In the genomic region with DNA sequence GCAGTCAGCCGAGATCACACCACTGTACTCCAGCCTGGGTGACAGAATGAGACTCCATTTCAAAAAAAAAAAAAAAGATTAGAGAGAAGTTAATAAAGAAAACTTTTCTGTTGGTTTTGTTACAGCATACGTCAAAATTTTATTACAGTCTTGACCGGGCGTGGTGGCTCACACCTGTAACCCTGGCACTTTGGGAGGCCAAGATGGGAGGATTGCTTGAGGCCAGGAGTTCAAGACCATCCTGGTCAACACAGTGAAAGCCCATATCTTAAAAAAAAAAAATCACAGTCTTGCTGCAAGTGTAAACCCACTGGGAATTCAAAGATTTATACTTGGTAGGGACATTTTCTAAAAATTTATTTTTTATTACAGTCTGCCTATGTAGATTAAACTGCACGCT, we compare ENCODE assay signal across 34 cellular contexts.
"Had no signal": no experiment of that assay in that cellular context is flagged by ENCODE, and none has a peak within 500 bp of the region (broad histone marks: within the 10 kb centered on the region; RNA-seq: fewer than 3 reads in every experiment).

No MANE protein-coding gene starts in this region.

- H3K9me3 Mint-ChIP-seq: activated B cell treated with CpG ODN at 0.5 μM for 24 hours; activated CD8-positive, alpha-beta T cell treated with anti-CD3 and anti-CD28 coated beads for 36 hours; activated T-cell treated with anti-CD3 and anti-CD28 coated beads, Interleukin-2, amount 50 U/mL, for 4 hours; activated T-helper 17 cell treated with anti-CD3 and anti-CD28 coated beads, Interleukin-2, amount 50 U/mL, for 72 hours; brain; dendritic cell treated with granulocyte-macrophage colony-stimulating factor and Interleukin-4, amounts not matched to agents 40 ng/mL and 50 ng/mL, for 4 days; effector memory CD8-positive, alpha-beta T cell; T-helper 2 cell treated with Interferon-gamma antibody and Interleukin-4, amounts not matched to agents 5 μg/mL and 100 μg/mL, for 36 hours had no signal

- H3K27ac Mint-ChIP-seq: activated B cell treated with CpG ODN at 0.5 μM for 24 hours; activated CD8-positive, alpha-beta T cell treated with anti-CD3 and anti-CD28 coated beads for 36 hours; activated naive CD8-positive, alpha-beta T cell; activated T-helper 17 cell treated with anti-CD3 and anti-CD28 coated beads, Interleukin-2, amount 50 U/mL, for 72 hours; dendritic cell treated with granulocyte-macrophage colony-stimulating factor and Interleukin-4, amounts not matched to agents 40 ng/mL and 50 ng/mL, for 4 days; effector memory CD8-positive, alpha-beta T cell; T-helper 17 cell; T-helper 2 cell treated with Interferon-gamma antibody and Interleukin-4, amounts not matched to agents 5 μg/mL and 100 μg/mL, for 36 hours had no signal

- H3K36me3 Mint-ChIP-seq: activated naive CD8-positive, alpha-beta T cell had no signal

- H3K4me3 Mint-ChIP-seq: activated B cell treated with CpG ODN at 0.5 μM for 24 hours; activated CD8-positive, alpha-beta T cell treated with anti-CD3 and anti-CD28 coated beads for 36 hours; activated naive CD8-positive, alpha-beta T cell; activated T-cell treated with anti-CD3 and anti-CD28 coated beads, Interleukin-2, amount 50 U/mL, for 4 hours; activated T-helper 17 cell treated with anti-CD3 and anti-CD28 coated beads, Interleukin-2, amount 50 U/mL, for 72 hours; brain; dendritic cell treated with granulocyte-macrophage colony-stimulating factor and Interleukin-4, amounts not matched to agents 40 ng/mL and 50 ng/mL, for 4 days; effector memory CD8-positive, alpha-beta T cell; T-helper 17 cell; T-helper 2 cell treated with Interferon-gamma antibody and Interleukin-4, amounts not matched to agents 5 μg/mL and 100 μg/mL, for 36 hours had no signal

- H3K36me3 ChIP-seq: breast epithelium, cardiac muscle cell had no signal

- H3K4me1 ChIP-seq: breast epithelium had no signal

- DNase-seq: activated B cell treated with CpG ODN at 0.5 μM for 24 hours; activated CD4-positive, alpha-beta T cell treated with anti-CD3 and anti-CD28 coated beads for 48 hours; activated CD4-positive, alpha-beta T cell treated with anti-CD3 and anti-CD28 coated beads, Interleukin-2, amount 50 U/mL, for 1 hour; activated CD4-positive, alpha-beta T cell treated with anti-CD3 and anti-CD28 coated beads, Interleukin-2, amount 50 U/mL, for 48 hours; activated CD8-positive, alpha-beta memory T cell treated with anti-CD3 and anti-CD28 coated beads for 24 hours; activated CD8-positive, alpha-beta T cell treated with anti-CD3 and anti-CD28 coated beads for 36 hours; activated effector memory CD4-positive, alpha-beta T cell treated with Interleukin-2 at 50 U/mL for 16 hours; activated gamma-delta T cell treated with Interleukin-2 at 50 U/mL for 16 hours; activated naive CD4-positive, alpha-beta T cell treated with anti-CD3 and anti-CD28 coated beads, Interleukin-2, amount 50 U/mL, for 16 hours; activated naive CD4-positive, alpha-beta T cell treated with Interleukin-2 at 50 U/mL for 16 hours; activated T-cell treated with anti-CD3 and anti-CD28 coated beads, Interleukin-2, amount 50 U/mL, for 4 hours; amygdala; central memory CD4-positive, alpha-beta T cell; cerebellar nuclear complex; dorsolateral prefrontal cortex; effector memory CD8-positive, alpha-beta T cell; esophagus squamous epithelium; foreskin melanocyte; heart left ventricle; T-helper 1 cell; T-helper 17 cell; T1000; WERI-Rb-1 had no signal

- H3K27ac ChIP-seq: breast epithelium, cardiac muscle cell, coronary artery, dorsolateral prefrontal cortex, epithelial cell of prostate, esophagus squamous epithelium, gastroesophageal sphincter, heart left ventricle, WERI-Rb-1 had no signal

- H3K27me3 Mint-ChIP-seq: activated B cell treated with CpG ODN at 0.5 μM for 24 hours; activated CD8-positive, alpha-beta T cell treated with anti-CD3 and anti-CD28 coated beads for 36 hours; activated naive CD8-positive, alpha-beta T cell; activated T-helper 17 cell treated with anti-CD3 and anti-CD28 coated beads, Interleukin-2, amount 50 U/mL, for 72 hours; brain; dendritic cell treated with granulocyte-macrophage colony-stimulating factor and Interleukin-4, amounts not matched to agents 40 ng/mL and 50 ng/mL, for 4 days; effector memory CD8-positive, alpha-beta T cell; T-helper 17 cell had no signal

- H3K27me3 ChIP-seq: breast epithelium, cardiac muscle cell, dorsolateral prefrontal cortex, esophagus squamous epithelium, gastroesophageal sphincter, heart left ventricle had no signal

- ATAC-seq: activated CD4-positive, CD25-positive, alpha-beta regulatory T cell treated with anti-CD3 and anti-CD28 coated beads, Interleukin-2, amount 50 U/mL, for 24 hours; activated CD8-positive, alpha-beta T cell treated with anti-CD3 and anti-CD28 coated beads for 36 hours; activated T-cell treated with anti-CD3 and anti-CD28 coated beads, Interleukin-2, amount 50 U/mL, for 4 hours; activated T-helper 17 cell treated with anti-CD3 and anti-CD28 coated beads, Interleukin-2, amount 50 U/mL, for 72 hours; effector memory CD8-positive, alpha-beta T cell; gastroesophageal sphincter; heart left ventricle; T-helper 17 cell had no signal

- H3K9me3 ChIP-seq: breast epithelium, esophagus squamous epithelium, gastroesophageal sphincter, heart left ventricle had no signal

- H3K4me3 ChIP-seq: breast epithelium, cardiac muscle cell, coronary artery, dorsolateral prefrontal cortex, esophagus squamous epithelium, gastroesophageal sphincter, heart left ventricle had no signal
